In the genomic region with DNA sequence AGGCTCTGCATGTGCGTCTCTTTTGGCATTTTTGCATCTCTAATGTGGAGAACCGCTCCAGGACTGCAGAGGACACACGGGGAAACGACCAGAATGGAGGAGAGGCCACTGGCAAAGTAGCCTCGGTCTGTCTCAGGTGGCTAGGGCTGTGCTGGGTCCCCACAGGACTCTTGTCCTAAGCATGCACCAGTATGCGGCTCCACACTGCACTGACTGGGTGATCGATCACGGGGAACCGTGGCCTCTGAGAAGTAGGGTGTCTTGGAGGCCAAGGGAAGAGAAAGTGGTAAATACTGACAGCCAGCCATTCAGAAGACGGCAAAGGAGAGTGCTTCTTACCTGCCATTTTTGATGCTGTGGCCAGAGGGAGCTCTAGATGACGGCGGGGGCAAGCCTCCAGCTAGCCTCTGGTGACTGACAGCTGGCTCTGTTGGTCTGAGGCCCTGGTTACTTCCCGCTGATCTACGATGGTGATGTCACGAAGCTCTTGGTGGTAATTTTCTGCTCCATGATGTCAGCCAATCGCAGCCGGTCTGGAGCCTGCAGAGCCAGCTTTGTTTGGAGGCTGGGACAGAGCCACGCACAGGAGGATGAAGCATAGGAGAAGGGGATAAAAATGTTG, we compare ENCODE assay signal across 1 cellular context.
A peak's percentile ranks its signal among the peaks of the same experiment; 100 is the strongest.
TF ChIP-seq lines count a peak whose summit lies in the region.

No MANE protein-coding gene starts in this region.

TF ChIP-seq in GM12878, 131 proteins besides CTCF, POLR2A, EP300 and RAD21 (continued from another document):
- no peak for TF ChIP-seq MTA3 (IDR thresholded peaks at IDR 0.05; ENCODE audit: borderline replicate concordance, low read length)
- TF ChIP-seq CREM (IDR thresholded peaks at IDR 0.05; ENCODE audit: low read depth): 0 out of 2 replicates have a peak, but pooled peaks have one; percentile 33
- TF ChIP-seq YY1 (IDR thresholded peaks at IDR 0.05; ENCODE audit: low read depth, low read length): 0 out of 2 replicates have a peak, but pooled peaks have one; percentile 51
- TF ChIP-seq, protein P1, sequence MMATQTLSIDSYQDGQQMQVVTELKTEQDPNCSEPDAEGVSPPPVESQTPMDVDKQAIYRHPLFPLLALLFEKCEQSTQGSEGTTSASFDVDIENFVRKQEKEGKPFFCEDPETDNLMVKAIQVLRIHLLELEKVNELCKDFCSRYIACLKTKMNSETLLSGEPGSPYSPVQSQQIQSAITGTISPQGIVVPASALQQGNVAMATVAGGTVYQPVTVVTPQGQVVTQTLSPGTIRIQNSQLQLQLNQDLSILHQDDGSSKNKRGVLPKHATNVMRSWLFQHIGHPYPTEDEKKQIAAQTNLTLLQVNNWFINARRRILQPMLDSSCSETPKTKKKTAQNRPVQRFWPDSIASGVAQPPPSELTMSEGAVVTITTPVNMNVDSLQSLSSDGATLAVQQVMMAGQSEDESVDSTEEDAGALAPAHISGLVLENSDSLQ (IDR thresholded peaks at IDR 0.05): peak; percentile 95
- TF ChIP-seq SUZ12 (IDR thresholded peaks at IDR 0.05; ENCODE audit: unreplicated experiment): no peak
- TF ChIP-seq, protein P2, sequence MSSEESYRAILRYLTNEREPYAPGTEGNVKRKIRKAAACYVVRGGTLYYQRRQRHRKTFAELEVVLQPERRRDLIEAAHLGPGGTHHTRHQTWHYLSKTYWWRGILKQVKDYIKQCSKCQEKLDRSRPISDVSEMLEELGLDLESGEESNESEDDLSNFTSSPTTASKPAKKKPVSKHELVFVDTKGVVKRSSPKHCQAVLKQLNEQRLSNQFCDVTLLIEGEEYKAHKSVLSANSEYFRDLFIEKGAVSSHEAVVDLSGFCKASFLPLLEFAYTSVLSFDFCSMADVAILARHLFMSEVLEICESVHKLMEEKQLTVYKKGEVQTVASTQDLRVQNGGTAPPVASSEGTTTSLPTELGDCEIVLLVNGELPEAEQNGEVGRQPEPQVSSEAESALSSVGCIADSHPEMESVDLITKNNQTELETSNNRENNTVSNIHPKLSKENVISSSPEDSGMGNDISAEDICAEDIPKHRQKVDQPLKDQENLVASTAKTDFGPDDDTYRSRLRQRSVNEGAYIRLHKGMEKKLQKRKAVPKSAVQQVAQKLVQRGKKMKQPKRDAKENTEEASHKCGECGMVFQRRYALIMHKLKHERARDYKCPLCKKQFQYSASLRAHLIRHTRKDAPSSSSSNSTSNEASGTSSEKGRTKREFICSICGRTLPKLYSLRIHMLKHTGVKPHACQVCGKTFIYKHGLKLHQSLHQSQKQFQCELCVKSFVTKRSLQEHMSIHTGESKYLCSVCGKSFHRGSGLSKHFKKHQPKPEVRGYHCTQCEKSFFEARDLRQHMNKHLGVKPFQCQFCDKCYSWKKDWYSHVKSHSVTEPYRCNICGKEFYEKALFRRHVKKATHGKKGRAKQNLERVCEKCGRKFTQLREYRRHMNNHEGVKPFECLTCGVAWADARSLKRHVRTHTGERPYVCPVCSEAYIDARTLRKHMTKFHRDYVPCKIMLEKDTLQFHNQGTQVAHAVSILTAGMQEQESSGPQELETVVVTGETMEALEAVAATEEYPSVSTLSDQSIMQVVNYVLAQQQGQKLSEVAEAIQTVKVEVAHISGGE (CRISPR knock-in tag; IDR thresholded peaks at IDR 0.05): no peak
- TF ChIP-seq CHD1 (IDR thresholded peaks at IDR 0.05; ENCODE audit: low read depth, low read length): no peak
- TF ChIP-seq, protein P3, sequence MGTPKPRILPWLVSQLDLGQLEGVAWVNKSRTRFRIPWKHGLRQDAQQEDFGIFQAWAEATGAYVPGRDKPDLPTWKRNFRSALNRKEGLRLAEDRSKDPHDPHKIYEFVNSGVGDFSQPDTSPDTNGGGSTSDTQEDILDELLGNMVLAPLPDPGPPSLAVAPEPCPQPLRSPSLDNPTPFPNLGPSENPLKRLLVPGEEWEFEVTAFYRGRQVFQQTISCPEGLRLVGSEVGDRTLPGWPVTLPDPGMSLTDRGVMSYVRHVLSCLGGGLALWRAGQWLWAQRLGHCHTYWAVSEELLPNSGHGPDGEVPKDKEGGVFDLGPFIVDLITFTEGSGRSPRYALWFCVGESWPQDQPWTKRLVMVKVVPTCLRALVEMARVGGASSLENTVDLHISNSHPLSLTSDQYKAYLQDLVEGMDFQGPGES (IDR thresholded peaks at IDR 0.05): no peak
